In the genomic region with DNA sequence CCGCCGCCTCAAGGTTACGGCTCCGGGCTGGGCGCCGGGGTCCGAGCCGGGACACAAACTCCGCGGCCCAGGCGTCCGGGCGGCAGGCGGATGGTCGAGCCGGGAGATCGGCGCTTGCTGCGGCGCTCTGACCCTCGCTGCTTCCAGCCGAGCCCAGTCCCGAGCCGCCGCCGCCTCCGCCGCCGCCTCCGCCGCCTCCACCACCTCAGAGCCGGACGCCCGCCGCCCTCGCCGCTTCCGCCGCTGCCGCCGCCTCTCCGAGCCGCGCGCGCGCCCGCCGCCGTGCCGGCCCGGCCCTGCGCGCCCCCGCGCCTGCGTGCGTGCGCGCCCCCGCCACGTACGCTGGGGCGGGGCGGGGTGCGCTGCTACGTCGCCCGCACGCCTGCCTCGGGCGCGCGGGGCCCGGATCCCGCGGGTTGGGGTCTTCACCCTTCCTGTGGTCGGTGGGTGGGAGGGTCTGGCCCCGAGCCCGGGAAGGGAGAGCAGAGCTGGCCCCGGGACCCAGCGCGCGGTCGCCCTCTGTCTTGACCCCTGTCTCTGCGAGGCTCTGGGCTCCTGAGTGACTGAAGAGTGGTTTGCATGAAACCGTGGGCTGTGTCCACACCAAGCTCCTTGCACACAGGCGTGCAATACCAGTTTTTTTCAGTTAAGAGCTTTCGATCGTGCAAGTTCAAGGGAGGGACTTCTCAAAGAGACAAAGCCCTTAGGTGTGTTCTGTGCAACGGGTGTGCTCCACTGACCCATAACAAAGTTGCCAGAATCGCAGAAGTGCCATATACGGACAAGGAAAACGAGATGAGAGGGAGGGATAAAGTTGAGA, we compare ENCODE assay signal across 8 cellular contexts. TPM values are rescaled to one million over a fixed set of nuclear protein-coding genes. Genes with fewer than 3 reads are reported as not detected.
A peak's percentile ranks its signal among the peaks of the same experiment; 100 is the strongest.
DNase-seq lines count a peak whose midpoint lies in the region; ATAC-seq and TF ChIP-seq lines count a peak whose summit lies in the region.

A gene (minus strand): TSS at position 256 of the 820 bp plus-strand sequence. CDS start 328 bp downstream, outside the sequence.

- H3K4me1 Mint-ChIP-seq in WTC11, result peaks cover 33% of the 10 kb centered on the region

- POLR2A ChIA-PET in WTC11 (lab: Charles Lee), result no interaction called here

- H3K27ac Mint-ChIP-seq in WTC11, result peak within 1 kb of the TSS; percentile 96

- H3K27me3 Mint-ChIP-seq in WTC11 (ENCODE audit: low read depth), result no peaks in the 10 kb centered on the region; the same call in 1 of the 2 replicates

- H3K27ac ChIP-seq in caudate nucleus (ENCODE audit: low read depth, low read length), result peak within 1 kb of the TSS; percentile 86

- DNase-seq in DMS 273 (lab: John Stamatoyannopoulos, UW; ENCODE audit: unreplicated experiment), result peak; percentile 94
- no peak for DNase-seq in DMS 273 treated with DMSO at 0.1 percent for 48 hours (lab: John Stamatoyannopoulos, UW)
- peak; percentile 21 for DNase-seq in NCI-H128 (lab: John Stamatoyannopoulos, UW; ENCODE audit: unreplicated experiment)
- peak; percentile 51 for DNase-seq in WTC11 (ENCODE audit: low spot score)
- peak in 55 of 61 donors; percentile 15 to 81 (median 51) for DNase-seq in caudate nucleus (lab: John Stamatoyannopoulos, UW)
- DNase-seq in islet precursor cell, result peak; percentile 77
- peak; percentile 35 to 49 for DNase-seq in stimulated activated CD4-positive, alpha-beta T cell treated with anti-CD3 and anti-CD28 coated beads, Interleukin-12 subunit alpha, Interleukin-12 subunit beta, amount 100 ng/mL, for 24 hours (ENCODE audit: low read depth in 2 of 2)

- TF ChIP-seq CTCF in WTC11 (IDR thresholded peaks at IDR 0.05), result no peak

- H3K4me3 Mint-ChIP-seq in WTC11, result peak within 1 kb of the TSS; percentile 91

- no peaks in the 10 kb centered on the region for H3K9me3 Mint-ChIP-seq in WTC11

- CTCF ChIA-PET in WTC11 (lab: Charles Lee), result interaction anchor here (1.1 kb wide), 1 partner anchor 73 kb away, joined by 3 read pairs; no protein-coding TSS in a partner anchor

- ATAC-seq in HG02610 (IDR thresholded peaks at IDR 0.05; ENCODE audit: unreplicated experiment) (peak; percentile 63), WTC11 (peak; percentile 11)

- peaks cover 4% of the 10 kb centered on the region; the same call in 1 of the 2 replicates for H3K36me3 Mint-ChIP-seq in WTC11

TF ChIP-seq in WTC11, 78 proteins besides CTCF, POLR2A, EP300 and RAD21:
- TF ChIP-seq RORB (CRISPR knock-in tag; IDR thresholded peaks at IDR 0.05) (no peak), KAT7 (CRISPR knock-in tag; IDR thresholded peaks at IDR 0.05; ENCODE audit: borderline replicate concordance) (0 out of 2 replicates have a peak, but pooled peaks have one; percentile 20), GRHL2 (CRISPR knock-in tag; IDR thresholded peaks at IDR 0.05; ENCODE audit: insufficient replicate concordance, severe bottlenecking) (no peak), ELF4 (CRISPR knock-in tag; IDR thresholded peaks at IDR 0.05; ENCODE audit: low read depth) (no peak), SP1 (CRISPR knock-in tag; conservative IDR thresholded peaks at IDR 0.05) (peak; percentile 66), CBFB (CRISPR knock-in tag; IDR thresholded peaks at IDR 0.05; ENCODE audit: low read depth) (no peak), ZNF671 (CRISPR knock-in tag; IDR thresholded peaks at IDR 0.05) (no peak; the same call in 1 of the 2 replicates)
- TF ChIP-seq, protein P1, sequence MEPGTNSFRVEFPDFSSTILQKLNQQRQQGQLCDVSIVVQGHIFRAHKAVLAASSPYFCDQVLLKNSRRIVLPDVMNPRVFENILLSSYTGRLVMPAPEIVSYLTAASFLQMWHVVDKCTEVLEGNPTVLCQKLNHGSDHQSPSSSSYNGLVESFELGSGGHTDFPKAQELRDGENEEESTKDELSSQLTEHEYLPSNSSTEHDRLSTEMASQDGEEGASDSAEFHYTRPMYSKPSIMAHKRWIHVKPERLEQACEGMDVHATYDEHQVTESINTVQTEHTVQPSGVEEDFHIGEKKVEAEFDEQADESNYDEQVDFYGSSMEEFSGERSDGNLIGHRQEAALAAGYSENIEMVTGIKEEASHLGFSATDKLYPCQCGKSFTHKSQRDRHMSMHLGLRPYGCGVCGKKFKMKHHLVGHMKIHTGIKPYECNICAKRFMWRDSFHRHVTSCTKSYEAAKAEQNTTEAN (CRISPR knock-in tag; IDR thresholded peaks at IDR 0.05), result 0 out of 2 replicates have a peak, but pooled peaks have one; percentile 49
- TF ChIP-seq, protein P2, sequence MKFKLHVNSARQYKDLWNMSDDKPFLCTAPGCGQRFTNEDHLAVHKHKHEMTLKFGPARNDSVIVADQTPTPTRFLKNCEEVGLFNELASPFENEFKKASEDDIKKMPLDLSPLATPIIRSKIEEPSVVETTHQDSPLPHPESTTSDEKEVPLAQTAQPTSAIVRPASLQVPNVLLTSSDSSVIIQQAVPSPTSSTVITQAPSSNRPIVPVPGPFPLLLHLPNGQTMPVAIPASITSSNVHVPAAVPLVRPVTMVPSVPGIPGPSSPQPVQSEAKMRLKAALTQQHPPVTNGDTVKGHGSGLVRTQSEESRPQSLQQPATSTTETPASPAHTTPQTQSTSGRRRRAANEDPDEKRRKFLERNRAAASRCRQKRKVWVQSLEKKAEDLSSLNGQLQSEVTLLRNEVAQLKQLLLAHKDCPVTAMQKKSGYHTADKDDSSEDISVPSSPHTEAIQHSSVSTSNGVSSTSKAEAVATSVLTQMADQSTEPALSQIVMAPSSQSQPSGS (CRISPR knock-in tag; IDR thresholded peaks at IDR 0.05; ENCODE audit: borderline replicate concordance, low read depth), result no peak
- TF ChIP-seq, protein P3, sequence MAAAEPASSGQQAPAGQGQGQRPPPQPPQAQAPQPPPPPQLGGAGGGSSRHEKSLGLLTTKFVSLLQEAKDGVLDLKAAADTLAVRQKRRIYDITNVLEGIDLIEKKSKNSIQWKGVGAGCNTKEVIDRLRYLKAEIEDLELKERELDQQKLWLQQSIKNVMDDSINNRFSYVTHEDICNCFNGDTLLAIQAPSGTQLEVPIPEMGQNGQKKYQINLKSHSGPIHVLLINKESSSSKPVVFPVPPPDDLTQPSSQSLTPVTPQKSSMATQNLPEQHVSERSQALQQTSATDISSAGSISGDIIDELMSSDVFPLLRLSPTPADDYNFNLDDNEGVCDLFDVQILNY (CRISPR knock-in tag; IDR thresholded peaks at IDR 0.05), result 0 out of 2 replicates have a peak, but pooled peaks have one; percentile 13

RNA-seq across cellular contexts. Expression of the gene that starts here (rescaled TPM):
- 22.1 to 23.2 TPM (median 22.4 TPM) in 3 replicates for total RNA-seq in WTC11 (2021)
